In genomic region chr12:66813137-66813867, GRCh38 we compare ENCODE assay signal across 10 cellular contexts.
A peak's percentile ranks its signal among the peaks of the same experiment; 100 is the strongest.
DNase-seq lines count a peak whose midpoint lies in the region; ATAC-seq lines count a peak whose summit lies in the region.
"Had no signal": no experiment of that assay in that cellular context is flagged by ENCODE, and none has a peak within 500 bp of the region (broad histone marks: within the 10 kb centered on the region; RNA-seq: fewer than 3 reads in every experiment).

No MANE protein-coding gene starts in this region.

- peak; percentile 28 for ATAC-seq in activated T-helper 17 cell treated with anti-CD3 and anti-CD28 coated beads, Interleukin-2, amount 50 U/mL, for 72 hours (replicated peaks)
- ATAC-seq in stimulated activated naive CD8-positive, alpha-beta T cell treated with anti-CD3 and anti-CD28 coated beads, Interleukin-15, amount 100 ng/mL, for 72 hours = peak; percentile 65
- ATAC-seq: esophagus mucosa had no signal

- H3K27me3 Mint-ChIP-seq in activated T-helper 17 cell treated with anti-CD3 and anti-CD28 coated beads, Interleukin-2, amount 50 U/mL, for 72 hours = peaks cover 3% of the 10 kb centered on the region
- no peaks in the 10 kb centered on the region for H3K27me3 Mint-ChIP-seq in stimulated activated naive CD8-positive, alpha-beta T cell treated with anti-CD3 and anti-CD28 coated beads, Interleukin-15, amount 100 ng/mL, for 72 hours

- H3K4me3 Mint-ChIP-seq in activated T-helper 17 cell treated with anti-CD3 and anti-CD28 coated beads, Interleukin-2, amount 50 U/mL, for 72 hours = no peak overlapping the region
- no peak overlapping the region for H3K4me3 Mint-ChIP-seq in stimulated activated naive CD8-positive, alpha-beta T cell treated with anti-CD3 and anti-CD28 coated beads, Interleukin-15, amount 100 ng/mL, for 72 hours

- no peaks in the 10 kb centered on the region for H3K4me1 Mint-ChIP-seq in activated T-helper 17 cell treated with anti-CD3 and anti-CD28 coated beads, Interleukin-2, amount 50 U/mL, for 72 hours
- peaks cover 13% of the 10 kb centered on the region for H3K4me1 Mint-ChIP-seq in stimulated activated naive CD8-positive, alpha-beta T cell treated with anti-CD3 and anti-CD28 coated beads, Interleukin-15, amount 100 ng/mL, for 72 hours

- H3K27ac Mint-ChIP-seq in activated T-helper 17 cell treated with anti-CD3 and anti-CD28 coated beads, Interleukin-2, amount 50 U/mL, for 72 hours = no peak overlapping the region
- no peak overlapping the region for H3K27ac Mint-ChIP-seq in stimulated activated naive CD8-positive, alpha-beta T cell treated with anti-CD3 and anti-CD28 coated beads, Interleukin-15, amount 100 ng/mL, for 72 hours

- DNase-seq in stimulated activated CD4-positive, alpha-beta T cell treated with anti-CD3 and anti-CD28 coated beads, Interleukin-4, amount 100 ng/mL, for 1 hour = peak; percentile 2
- no peak for DNase-seq in stimulated activated CD4-positive, alpha-beta T cell treated with anti-CD3 and anti-CD28 coated beads, Interleukin-12 subunit alpha, Interleukin-12 subunit beta, amount 100 ng/mL, for 4 hours
- DNase-seq in NCI-H2029 treated with DMSO at 0.1 percent for 48 hours (lab: John Stamatoyannopoulos, UW) (peak; percentile 68), inferior parietal cortex (ENCODE audit: extremely low spot score) (no peak), NCI-H1694 treated with DMSO at 0.1 percent for 48 hours (lab: John Stamatoyannopoulos, UW) (no peak)
- DNase-seq in stimulated activated naive CD8-positive, alpha-beta T cell treated with anti-CD3 and anti-CD28 coated beads, Interleukin-15, amount 100 ng/mL, for 72 hours = peak in 1 of 2 donors; percentile 27
- no peak for DNase-seq in activated CD8-positive, alpha-beta memory T cell treated with anti-CD3 and anti-CD28 coated beads for 24 hours
- DNase-seq: activated T-cell treated with anti-CD3 and anti-CD28 coated beads, Interleukin-2, amount 50 U/mL, for 48 hours had no signal

- H3K36me3 Mint-ChIP-seq in activated T-helper 17 cell treated with anti-CD3 and anti-CD28 coated beads, Interleukin-2, amount 50 U/mL, for 72 hours (ENCODE audit: low read depth) = no peaks in the 10 kb centered on the region

- H3K9me3 Mint-ChIP-seq in activated T-helper 17 cell treated with anti-CD3 and anti-CD28 coated beads, Interleukin-2, amount 50 U/mL, for 72 hours = no peaks in the 10 kb centered on the region
- no peaks in the 10 kb centered on the region for H3K9me3 Mint-ChIP-seq in stimulated activated naive CD8-positive, alpha-beta T cell treated with anti-CD3 and anti-CD28 coated beads, Interleukin-15, amount 100 ng/mL, for 72 hours

Comparison
In these comparisons a context has a peak if more than half of its experiments do, and no peak if none do; other contexts are left out.
1. DNase-seq: peak in stimulated activated CD4-positive, alpha-beta T cell treated with anti-CD3 and anti-CD28 coated beads, Interleukin-4, amount 100 ng/mL, for 1 hour (single experiment) and NCI-H2029 treated with DMSO at 0.1 percent for 48 hours (single experiment); none in stimulated activated CD4-positive, alpha-beta T cell treated with anti-CD3 and anti-CD28 coated beads, Interleukin-12 subunit alpha, Interleukin-12 subunit beta, amount 100 ng/mL, for 4 hours (single experiment), inferior parietal cortex (single experiment), activated CD8-positive, alpha-beta memory T cell treated with anti-CD3 and anti-CD28 coated beads for 24 hours (single experiment) and NCI-H1694 treated with DMSO at 0.1 percent for 48 hours (single experiment).